Comparison of ENCODE assay signal across 11 cellular contexts in the genomic region with DNA sequence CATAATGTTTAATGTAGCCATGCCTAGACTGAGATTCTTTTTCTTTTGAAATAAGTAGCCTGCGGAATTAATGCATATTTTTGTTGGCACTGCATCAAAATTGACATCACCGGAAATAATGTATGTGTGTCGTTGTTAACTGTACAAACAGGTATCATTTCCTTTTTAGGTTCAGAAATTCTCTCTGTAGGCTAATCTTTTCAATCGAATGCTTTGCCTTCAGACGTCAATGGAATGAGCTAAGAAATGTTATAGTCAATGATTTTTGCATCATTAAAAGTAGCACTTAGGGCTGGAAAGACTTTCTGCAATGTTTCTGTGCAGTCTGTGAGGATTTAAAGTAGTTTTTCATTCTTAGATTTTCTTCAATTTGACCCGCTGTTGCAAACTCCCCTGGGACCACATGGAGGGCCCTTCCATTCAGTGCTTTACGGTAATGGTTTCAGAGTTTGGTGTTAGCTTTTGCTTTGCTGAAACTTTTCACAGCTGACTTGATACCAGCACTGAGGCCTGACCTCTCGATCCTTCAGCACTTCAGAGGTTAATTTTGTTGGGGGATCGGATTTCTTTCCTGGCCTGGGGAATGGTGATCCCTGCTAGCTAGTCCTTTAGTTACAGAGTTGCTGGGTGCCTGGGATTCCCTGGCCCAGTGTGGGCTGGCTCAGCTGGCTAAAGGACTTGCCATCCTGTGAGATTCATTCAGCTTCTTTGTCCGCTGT.
DNase-seq lines count a peak whose midpoint lies in the region; ATAC-seq and TF ChIP-seq lines count a peak whose summit lies in the region.
"Had no signal": no experiment of that assay in that cellular context is flagged by ENCODE, and none has a peak within 500 bp of the region (broad histone marks: within the 10 kb centered on the region; RNA-seq: fewer than 3 reads in every experiment).

No MANE protein-coding gene starts in this region.

- no peaks in the 10 kb centered on the region for H3K9me3 ChIP-seq in OCI-LY7 (ENCODE audit: low read length)
- no peaks in the 10 kb centered on the region for H3K9me3 ChIP-seq in PC-9 (ENCODE audit: insufficient read depth, low read depth)

- ATAC-seq in GM18498 (IDR thresholded peaks at IDR 0.05; ENCODE audit: unreplicated experiment) (peak; percentile 47), HG03565 (IDR thresholded peaks at IDR 0.05; ENCODE audit: unreplicated experiment) (no peak), GM19035 (IDR thresholded peaks at IDR 0.05; ENCODE audit: unreplicated experiment) (no peak)
- ATAC-seq: natural killer cell treated with Interleukin-12 subunit alpha and Interleukin-12 subunit beta and Interleukin-15 and Interleukin-18, amount 100 ng/mL, for 72 hours had no signal

- DNase-seq in OCI-LY7 (ENCODE audit: low spot score): peak; percentile 2
- DNase-seq in fibroblast of mammary gland (ENCODE audit: low read depth): peak; percentile 24
- DNase-seq in neural crest cell (ENCODE audit: low read depth, low spot score): peak; percentile 25
- DNase-seq in GM19240 (ENCODE audit: insufficient read length, low spot score): no peak
- DNase-seq in PC-9: no peak
- DNase-seq: activated T-cell treated with anti-CD3 and anti-CD28 coated beads, Interleukin-2, amount 50 U/mL, for 24 hours; NCI-H82 had no signal

- POLR2A ChIA-PET in OCI-LY7 (lab: Charles Lee) (interaction anchor here (0.6 to 0.7 kb wide), 2 partner anchors 96 to 115 kb away, joined by 3 to 4 read pairs; no protein-coding TSS in a partner anchor), PC-9 (lab: Charles Lee; ENCODE audit: unreplicated experiment) (no interaction called here)

- H3K27ac ChIP-seq in OCI-LY7 (ENCODE audit: low read depth, low read length, poor library complexity, severe bottlenecking): no peak overlapping the region
- no peak overlapping the region for H3K27ac ChIP-seq in PC-9

- no peak overlapping the region for H2AFZ ChIP-seq in OCI-LY7 (ENCODE audit: low read length)
- no peak overlapping the region for H2AFZ ChIP-seq in PC-9

- no peaks in the 10 kb centered on the region for H3K36me3 ChIP-seq in OCI-LY7 (ENCODE audit: insufficient read depth, low read length)
- H3K36me3 ChIP-seq in PC-9 (ENCODE audit: low read depth): no peaks in the 10 kb centered on the region

- peak overlapping the region; percentile 57 for H3K27ac Mint-ChIP-seq in neural crest cell (ENCODE audit: unreplicated experiment)
- H3K27ac Mint-ChIP-seq: activated T-cell treated with anti-CD3 and anti-CD28 coated beads, Interleukin-2, amount 50 U/mL, for 24 hours; natural killer cell treated with Interleukin-12 subunit alpha and Interleukin-12 subunit beta and Interleukin-15 and Interleukin-18, amount 100 ng/mL, for 72 hours had no signal

- peaks cover 4% of the 10 kb centered on the region for H3K27me3 Mint-ChIP-seq in neural crest cell (ENCODE audit: low read depth)
- H3K27me3 Mint-ChIP-seq: activated T-cell treated with anti-CD3 and anti-CD28 coated beads, Interleukin-2, amount 50 U/mL, for 24 hours had no signal

- BruUV-seq in OCI-LY7 (replicated peaks; lab: Mats Ljungman, UMichigan) (no TSS peak), PC-9 (replicated peaks; lab: Mats Ljungman, UMichigan) (no TSS peak)

- no peaks in the 10 kb centered on the region for H3K27me3 ChIP-seq in PC-9 (ENCODE audit: insufficient read depth, low read depth)

- peaks cover 10% of the 10 kb centered on the region for H3F3A ChIP-seq in PC-9 (ENCODE audit: insufficient read depth, low read depth)

- peaks cover 48% of the 10 kb centered on the region for H3K4me1 Mint-ChIP-seq in neural crest cell

- H3K79me2 ChIP-seq in OCI-LY7 (ENCODE audit: insufficient read depth, low read depth, low read length) (no peaks in the 10 kb centered on the region), PC-9 (ENCODE audit: low read depth) (0 out of 2 replicates have a peak, but pooled peaks cover 4% of the 10 kb centered on the region)

- TF ChIP-seq CTCF in OCI-LY7 (conservative IDR thresholded peaks at IDR 0.05; ENCODE audit: low read length): no peak
- no peak for TF ChIP-seq CTCF in fibroblast of mammary gland (conservative IDR thresholded peaks at IDR 0.05; ENCODE audit: control insufficient read depth, insufficient read depth, low read depth, low read length)
- TF ChIP-seq CTCF in neural crest cell (conservative IDR thresholded peaks at IDR 0.05): no peak
- no peak for TF ChIP-seq CTCF in PC-9 (conservative IDR thresholded peaks at IDR 0.05)

- CTCF ChIA-PET in OCI-LY7 (lab: Charles Lee; ENCODE audit: unreplicated experiment): no interaction called here
- CTCF ChIA-PET in PC-9 (lab: Charles Lee): no interaction called here

- no peak overlapping the region for H3K4me3 ChIP-seq in OCI-LY7 (ENCODE audit: low read depth, low read length, poor library complexity, severe bottlenecking)
- no peak overlapping the region for H3K4me3 ChIP-seq in fibroblast of mammary gland (ENCODE audit: control insufficient read depth, low read depth, low read length)
- no peak overlapping the region for H3K4me3 ChIP-seq in PC-9

- H3K4me1 ChIP-seq in OCI-LY7 (ENCODE audit: insufficient read depth, low read length, poor library complexity, severe bottlenecking): no peaks in the 10 kb centered on the region
- H3K4me1 ChIP-seq in PC-9 (replicated peaks; ENCODE audit: insufficient read depth): peaks cover 26% of the 10 kb centered on the region

- H4K20me1 ChIP-seq in OCI-LY7 (ENCODE audit: insufficient read depth, low read length): no peaks in the 10 kb centered on the region
- H4K20me1 ChIP-seq in PC-9 (ENCODE audit: insufficient read depth): no peaks in the 10 kb centered on the region

- H3K4me3 Mint-ChIP-seq in neural crest cell: peak overlapping the region; percentile 24
- H3K4me3 Mint-ChIP-seq: activated T-cell treated with anti-CD3 and anti-CD28 coated beads, Interleukin-2, amount 50 U/mL, for 24 hours; natural killer cell treated with Interleukin-12 subunit alpha and Interleukin-12 subunit beta and Interleukin-15 and Interleukin-18, amount 100 ng/mL, for 72 hours had no signal

- H3K9me3 Mint-ChIP-seq in neural crest cell: no peaks in the 10 kb centered on the region
- H3K9me3 Mint-ChIP-seq: activated T-cell treated with anti-CD3 and anti-CD28 coated beads, Interleukin-2, amount 50 U/mL, for 24 hours; natural killer cell treated with Interleukin-12 subunit alpha and Interleukin-12 subunit beta and Interleukin-15 and Interleukin-18, amount 100 ng/mL, for 72 hours had no signal

- H3K9me2 ChIP-seq in OCI-LY7 (ENCODE audit: insufficient read depth, low read length) (no peaks in the 10 kb centered on the region), PC-9 (ENCODE audit: insufficient read depth) (no peaks in the 10 kb centered on the region)

- intact Hi-C loops in OCI-LY7 (cut with micrococcal nuclease; ENCODE audit: unreplicated experiment): no loop called here
- intact Hi-C loops in PC-9 (cut with micrococcal nuclease; ENCODE audit: unreplicated experiment): no loop called here

- H3K36me3 Mint-ChIP-seq in neural crest cell (ENCODE audit: low read depth): no peaks in the 10 kb centered on the region
- H3K36me3 Mint-ChIP-seq: natural killer cell treated with Interleukin-12 subunit alpha and Interleukin-12 subunit beta and Interleukin-15 and Interleukin-18, amount 100 ng/mL, for 72 hours had no signal

- H3K4me2 ChIP-seq in OCI-LY7 (ENCODE audit: low read length) (no peak overlapping the region), PC-9 (no peak overlapping the region)

Comparison
In these comparisons a context has a peak if more than half of its experiments do, and no peak if none do; other contexts are left out.
1. DNase-seq: peak in OCI-LY7 (single experiment), fibroblast of mammary gland (single experiment) and neural crest cell (single experiment); none in GM19240 (single experiment) and PC-9 (0 of 2).